1 cellular context compared by ENCODE assay signal in genomic region chr15:75201609-75202250, GRCh38.
TF ChIP-seq lines count a peak whose summit lies in the region.

Gene C15orf39, plus strand, starts transcription at chr15:75201882. Its CDS starts 4,167 bp downstream, at chr15:75206049.

TF ChIP-seq in HepG2, 621 proteins besides CTCF, POLR2A, EP300 and RAD21 (continued from another document and continues in another):
- TF ChIP-seq, protein P1, sequence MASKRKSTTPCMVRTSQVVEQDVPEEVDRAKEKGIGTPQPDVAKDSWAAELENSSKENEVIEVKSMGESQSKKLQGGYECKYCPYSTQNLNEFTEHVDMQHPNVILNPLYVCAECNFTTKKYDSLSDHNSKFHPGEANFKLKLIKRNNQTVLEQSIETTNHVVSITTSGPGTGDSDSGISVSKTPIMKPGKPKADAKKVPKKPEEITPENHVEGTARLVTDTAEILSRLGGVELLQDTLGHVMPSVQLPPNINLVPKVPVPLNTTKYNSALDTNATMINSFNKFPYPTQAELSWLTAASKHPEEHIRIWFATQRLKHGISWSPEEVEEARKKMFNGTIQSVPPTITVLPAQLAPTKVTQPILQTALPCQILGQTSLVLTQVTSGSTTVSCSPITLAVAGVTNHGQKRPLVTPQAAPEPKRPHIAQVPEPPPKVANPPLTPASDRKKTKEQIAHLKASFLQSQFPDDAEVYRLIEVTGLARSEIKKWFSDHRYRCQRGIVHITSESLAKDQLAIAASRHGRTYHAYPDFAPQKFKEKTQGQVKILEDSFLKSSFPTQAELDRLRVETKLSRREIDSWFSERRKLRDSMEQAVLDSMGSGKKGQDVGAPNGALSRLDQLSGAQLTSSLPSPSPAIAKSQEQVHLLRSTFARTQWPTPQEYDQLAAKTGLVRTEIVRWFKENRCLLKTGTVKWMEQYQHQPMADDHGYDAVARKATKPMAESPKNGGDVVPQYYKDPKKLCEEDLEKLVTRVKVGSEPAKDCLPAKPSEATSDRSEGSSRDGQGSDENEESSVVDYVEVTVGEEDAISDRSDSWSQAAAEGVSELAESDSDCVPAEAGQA (IDR thresholded peaks at IDR 0.05; ENCODE audit: low read depth), result no peak
- TF ChIP-seq, protein P1 (CRISPR knock-in tag; IDR thresholded peaks at IDR 0.05; ENCODE audit: borderline replicate concordance), result no peak
- no peak for TF ChIP-seq ZNF841 (CRISPR knock-in tag; IDR thresholded peaks at IDR 0.05; ENCODE audit: borderline replicate concordance)
- TF ChIP-seq ZNF646 (CRISPR knock-in tag; IDR thresholded peaks at IDR 0.05), result no peak
- peak; percentile 27; the same call in 1 of the 2 replicates for TF ChIP-seq SMAD1 (CRISPR knock-in tag; IDR thresholded peaks at IDR 0.05; ENCODE audit: borderline replicate concordance, low read depth)
- TF ChIP-seq ZNF510 (CRISPR knock-in tag; IDR thresholded peaks at IDR 0.05; ENCODE audit: low read depth), result no peak
- TF ChIP-seq NR0B2 (CRISPR knock-in tag; IDR thresholded peaks at IDR 0.05), result no peak
- TF ChIP-seq ZNF496 (CRISPR knock-in tag; IDR thresholded peaks at IDR 0.05; ENCODE audit: insufficient replicate concordance), result no peak
- TF ChIP-seq NFIB (CRISPR knock-in tag; IDR thresholded peaks at IDR 0.05; ENCODE audit: borderline replicate concordance), result no peak
- TF ChIP-seq U2AF1 (optimal IDR thresholded peaks at IDR 0.05; ENCODE audit: low read depth, low read length), result no peak
- peak; percentile 94 for TF ChIP-seq ZFY (CRISPR knock-in tag; IDR thresholded peaks at IDR 0.05)
- TF ChIP-seq, protein P2, sequence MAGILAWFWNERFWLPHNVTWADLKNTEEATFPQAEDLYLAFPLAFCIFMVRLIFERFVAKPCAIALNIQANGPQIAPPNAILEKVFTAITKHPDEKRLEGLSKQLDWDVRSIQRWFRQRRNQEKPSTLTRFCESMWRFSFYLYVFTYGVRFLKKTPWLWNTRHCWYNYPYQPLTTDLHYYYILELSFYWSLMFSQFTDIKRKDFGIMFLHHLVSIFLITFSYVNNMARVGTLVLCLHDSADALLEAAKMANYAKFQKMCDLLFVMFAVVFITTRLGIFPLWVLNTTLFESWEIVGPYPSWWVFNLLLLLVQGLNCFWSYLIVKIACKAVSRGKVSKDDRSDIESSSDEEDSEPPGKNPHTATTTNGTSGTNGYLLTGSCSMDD (CRISPR knock-in tag; IDR thresholded peaks at IDR 0.05), result no peak
- TF ChIP-seq NFYC (CRISPR knock-in tag; IDR thresholded peaks at IDR 0.05), result no peak; the same call in 1 of the 2 replicates
- 0 out of 2 replicates have a peak, but pooled peaks have one; percentile 37 for TF ChIP-seq RELA (CRISPR knock-in tag; IDR thresholded peaks at IDR 0.05)
- TF ChIP-seq XBP1 (CRISPR knock-in tag; IDR thresholded peaks at IDR 0.05), result no peak
- TF ChIP-seq PCBP2 (optimal IDR thresholded peaks at IDR 0.05; ENCODE audit: low read depth, low read length, poor library complexity, severe bottlenecking), result no peak
- TF ChIP-seq ZNF577 (CRISPR knock-in tag; IDR thresholded peaks at IDR 0.05; ENCODE audit: borderline replicate concordance, low read depth), result no peak
- TF ChIP-seq PLRG1 (conservative IDR thresholded peaks at IDR 0.05), result no peak
- no peak for TF ChIP-seq HNRNPK (IDR thresholded peaks at IDR 0.05; ENCODE audit: low read depth, low read length, poor library complexity, severe bottlenecking)
- peak; percentile 21; the same call in 1 of the 2 replicates for TF ChIP-seq PHF20 (CRISPR knock-in tag; IDR thresholded peaks at IDR 0.05)
- no peak for TF ChIP-seq AHR (CRISPR knock-in tag; IDR thresholded peaks at IDR 0.05)
- TF ChIP-seq MIER3 (CRISPR knock-in tag; IDR thresholded peaks at IDR 0.05; ENCODE audit: borderline replicate concordance), result no peak
- TF ChIP-seq TERF1 (CRISPR knock-in tag; IDR thresholded peaks at IDR 0.05), result no peak
- peak; percentile 78 for TF ChIP-seq ZNF766 (CRISPR knock-in tag; IDR thresholded peaks at IDR 0.05; ENCODE audit: borderline replicate concordance)
- TF ChIP-seq DNMT1 (CRISPR knock-in tag; IDR thresholded peaks at IDR 0.05), result no peak
- no peak; the same call in 1 of the 2 replicates for TF ChIP-seq ZNF788 (CRISPR knock-in tag; IDR thresholded peaks at IDR 0.05; ENCODE audit: borderline replicate concordance)
- TF ChIP-seq RXRB (CRISPR knock-in tag; IDR thresholded peaks at IDR 0.05; ENCODE audit: borderline replicate concordance), result no peak; the same call in 1 of the 2 replicates
- no peak for TF ChIP-seq ZNF546 (CRISPR knock-in tag; conservative IDR thresholded peaks at IDR 0.05)
- no peak for TF ChIP-seq ZBTB7A (CRISPR knock-in tag; IDR thresholded peaks at IDR 0.05)
- no peak for TF ChIP-seq BRF2 (CRISPR knock-in tag; IDR thresholded peaks at IDR 0.05)
- 0 out of 2 replicates have a peak, but pooled peaks have one; percentile 68 for TF ChIP-seq ETV6 (CRISPR knock-in tag; conservative IDR thresholded peaks at IDR 0.05)
- TF ChIP-seq SIX1 (CRISPR knock-in tag; IDR thresholded peaks at IDR 0.05; ENCODE audit: borderline replicate concordance), result no peak
- TF ChIP-seq MTF2 (CRISPR knock-in tag; IDR thresholded peaks at IDR 0.05; ENCODE audit: borderline replicate concordance), result no peak
- TF ChIP-seq ZNF850 (CRISPR knock-in tag; conservative IDR thresholded peaks at IDR 0.05), result no peak
- no peak for TF ChIP-seq ZNF513 (CRISPR knock-in tag; conservative IDR thresholded peaks at IDR 0.05)
- no peak; the same call in 1 of the 2 replicates for TF ChIP-seq HINFP (CRISPR knock-in tag; IDR thresholded peaks at IDR 0.05; ENCODE audit: low read depth)
- 0 out of 2 replicates have a peak, but pooled peaks have one; percentile 72 for TF ChIP-seq KAT8 (CRISPR knock-in tag; IDR thresholded peaks at IDR 0.05)
- no peak for TF ChIP-seq ZNF354B (CRISPR knock-in tag; IDR thresholded peaks at IDR 0.05)
- no peak for TF ChIP-seq HMG20A (CRISPR knock-in tag; IDR thresholded peaks at IDR 0.05; ENCODE audit: borderline replicate concordance)
- TF ChIP-seq CENPBD1 (CRISPR knock-in tag; IDR thresholded peaks at IDR 0.05; ENCODE audit: borderline replicate concordance, low read depth), result no peak
